23 cellular contexts compared by ENCODE assay signal in genomic region chr11:71240061-71240690, GRCh38. TPM values are rescaled to one million over a fixed set of nuclear protein-coding genes. Genes with fewer than 3 reads are reported as not detected.
DNase-seq lines count a peak whose midpoint lies in the region; ATAC-seq and TF ChIP-seq lines count a peak whose summit lies in the region.
"Had no signal": no experiment of that assay in that cellular context is flagged by ENCODE, and none has a peak within 500 bp of the region (broad histone marks: within the 10 kb centered on the region; RNA-seq: fewer than 3 reads in every experiment).

No MANE protein-coding gene starts in this region.

- no peak overlapping the region for H2AFZ ChIP-seq in osteoblast (ENCODE audit: low read length)

- H3K4me1 ChIP-seq in body of pancreas, result peaks cover 14% of the 10 kb centered on the region
- H3K4me1 ChIP-seq in osteoblast (ENCODE audit: insufficient read depth, low read length), result peaks cover 11% of the 10 kb centered on the region
- no peaks in the 10 kb centered on the region for H3K4me1 ChIP-seq in upper lobe of right lung
- H3K4me1 ChIP-seq: adrenal gland had no signal

- peak overlapping the region; percentile 86 for H3K4me2 ChIP-seq in osteoblast (ENCODE audit: insufficient read depth, low read length)
- H3K4me2 ChIP-seq: KMS-11 had no signal

- 88 to 92% methylated on average over 12 of the region's 12 CpGs for WGBS in body of pancreas, 2 donors

- H4K20me1 ChIP-seq in osteoblast (ENCODE audit: insufficient read depth, low read length), result no peaks in the 10 kb centered on the region

- H3K27me3 ChIP-seq in body of pancreas (no peaks in the 10 kb centered on the region), osteoblast (ENCODE audit: insufficient read depth, low read length) (no peaks in the 10 kb centered on the region), upper lobe of right lung (no peaks in the 10 kb centered on the region)
- H3K27me3 ChIP-seq: adrenal gland, ovary had no signal

- TF ChIP-seq POLR2A in body of pancreas (IDR thresholded peaks at IDR 0.05), result no peak

- H3K36me3 ChIP-seq in body of pancreas (replicated peaks in 1 of 2; ENCODE audit: insufficient read depth in 1 of 2, low read depth in 2 of 2), result no peaks in the 10 kb centered on the region
- no peaks in the 10 kb centered on the region for H3K36me3 ChIP-seq in osteoblast (ENCODE audit: insufficient read depth, low read length)
- no peaks in the 10 kb centered on the region for H3K36me3 ChIP-seq in upper lobe of right lung
- H3K36me3 ChIP-seq: adrenal gland, ovary had no signal

- H3K27ac ChIP-seq in body of pancreas (peak overlapping the region in 3 of 4 donors; percentile 69 to 82 (median 75)), osteoblast (ENCODE audit: low read depth, low read length) (no peak overlapping the region), upper lobe of right lung (peak overlapping the region; percentile 70)
- H3K27ac ChIP-seq: KMS-11, ovary, VCaP had no signal

- no peaks in the 10 kb centered on the region for H3K79me2 ChIP-seq in osteoblast (ENCODE audit: insufficient read depth, low read length)

- intact Hi-C loops in body of pancreas (cut with DNase I), result no loop called here
- intact Hi-C loops in upper lobe of right lung (cut with DNase I), result no loop called here

- ATAC-seq in body of pancreas (no peak), upper lobe of right lung (no peak)
- ATAC-seq: natural killer cell had no signal

- DNase-seq in activated effector memory CD4-positive, alpha-beta T cell treated with anti-CD3 and anti-CD28 coated beads, Interleukin-2, amount 50 U/mL, for 16 hours, result peak; percentile 17
- DNase-seq in activated effector memory CD4-positive, alpha-beta T cell treated with Interleukin-2 at 50 U/mL for 16 hours, result no peak
- DNase-seq in body of pancreas (peak in 1 of 4 donors; percentile 5), osteoblast (ENCODE audit: insufficient read length, low spot score, missing footprints) (no peak), upper lobe of right lung (peak; percentile 27), putamen (ENCODE audit: low spot score) (no peak), COLO829 (ENCODE audit: low spot score) (no peak), NCI-H82 (lab: John Stamatoyannopoulos, UW) (no peak)
- DNase-seq: 8988T; activated CD4-positive, alpha-beta T cell treated with anti-CD3 and anti-CD28 coated beads, Interleukin-2, amount 10 ng/mL, durations not matched to agents 7 days and 5 days; activated naive CD4-positive, alpha-beta T cell treated with Interleukin-2 at 50 U/mL for 16 hours; activated T-cell treated with anti-CD3 and anti-CD28 coated beads, Interleukin-2, amount 50 U/mL, for 48 hours; effector CD8-positive, alpha-beta T cell; erythroblast; GF-D8; natural killer cell; NCI-H2107; NCI-H774; ovary; stimulated activated CD4-positive, alpha-beta T cell treated with anti-CD3 and anti-CD28 coated beads, Interleukin-4, amount 100 ng/mL, for 4 hours had no signal

- TF ChIP-seq CTCF in body of pancreas (IDR thresholded peaks at IDR 0.05), result no peak
- TF ChIP-seq CTCF in osteoblast (IDR thresholded peaks at IDR 0.05; ENCODE audit: extremely low read depth, low read depth, low read length), result no peak
- TF ChIP-seq CTCF in upper lobe of right lung (IDR thresholded peaks at IDR 0.05), result no peak

- no peak overlapping the region for H3K4me3 ChIP-seq in body of pancreas
- H3K4me3 ChIP-seq in osteoblast (ENCODE audit: insufficient read depth, low read length), result no peak overlapping the region
- no peak overlapping the region for H3K4me3 ChIP-seq in upper lobe of right lung
- H3K4me3 ChIP-seq: adrenal gland, ovary had no signal

- H3K9me3 ChIP-seq in body of pancreas (no peaks in the 10 kb centered on the region), osteoblast (ENCODE audit: low read depth, low read length) (no peaks in the 10 kb centered on the region), upper lobe of right lung (no peaks in the 10 kb centered on the region)
- H3K9me3 ChIP-seq: adrenal gland, ovary had no signal

RNA-seq across cellular contexts. Expression of gene SHANK2, which starts 12.2 kb away (rescaled TPM):
- total RNA-seq in body of pancreas (10 to 100 TPM; 44.4 to 94.9 TPM), osteoblast (2.5 and 3.5 TPM in 2 replicates), upper lobe of right lung (62.5 TPM)
- total RNA-seq: activated CD4-positive, alpha-beta T cell treated with anti-CD3 and anti-CD28 coated beads, Interleukin-2, amount 10 ng/mL, durations not matched to agents 7 days and 5 days had no signal

Comparison
In these comparisons a context has a peak if more than half of its experiments do, and no peak if none do; other contexts are left out.
1. DNase-seq: peak in activated effector memory CD4-positive, alpha-beta T cell treated with anti-CD3 and anti-CD28 coated beads, Interleukin-2, amount 50 U/mL, for 16 hours (single experiment) and upper lobe of right lung (single experiment); none in activated effector memory CD4-positive, alpha-beta T cell treated with Interleukin-2 at 50 U/mL for 16 hours (single experiment), osteoblast (single experiment), putamen (single experiment), COLO829 (single experiment) and NCI-H82 (single experiment).
2. RNA of gene SHANK2, which starts 12.2 kb away (total RNA-seq): 44.4 to 94.9 TPM in body of pancreas and 62.5 TPM in upper lobe of right lung (single experiment); 2.5 to 3.5 TPM in osteoblast; every median in the first group is over 10 times any median in the second.